ENCODE assay signal across 9 cellular contexts in the genomic region with DNA sequence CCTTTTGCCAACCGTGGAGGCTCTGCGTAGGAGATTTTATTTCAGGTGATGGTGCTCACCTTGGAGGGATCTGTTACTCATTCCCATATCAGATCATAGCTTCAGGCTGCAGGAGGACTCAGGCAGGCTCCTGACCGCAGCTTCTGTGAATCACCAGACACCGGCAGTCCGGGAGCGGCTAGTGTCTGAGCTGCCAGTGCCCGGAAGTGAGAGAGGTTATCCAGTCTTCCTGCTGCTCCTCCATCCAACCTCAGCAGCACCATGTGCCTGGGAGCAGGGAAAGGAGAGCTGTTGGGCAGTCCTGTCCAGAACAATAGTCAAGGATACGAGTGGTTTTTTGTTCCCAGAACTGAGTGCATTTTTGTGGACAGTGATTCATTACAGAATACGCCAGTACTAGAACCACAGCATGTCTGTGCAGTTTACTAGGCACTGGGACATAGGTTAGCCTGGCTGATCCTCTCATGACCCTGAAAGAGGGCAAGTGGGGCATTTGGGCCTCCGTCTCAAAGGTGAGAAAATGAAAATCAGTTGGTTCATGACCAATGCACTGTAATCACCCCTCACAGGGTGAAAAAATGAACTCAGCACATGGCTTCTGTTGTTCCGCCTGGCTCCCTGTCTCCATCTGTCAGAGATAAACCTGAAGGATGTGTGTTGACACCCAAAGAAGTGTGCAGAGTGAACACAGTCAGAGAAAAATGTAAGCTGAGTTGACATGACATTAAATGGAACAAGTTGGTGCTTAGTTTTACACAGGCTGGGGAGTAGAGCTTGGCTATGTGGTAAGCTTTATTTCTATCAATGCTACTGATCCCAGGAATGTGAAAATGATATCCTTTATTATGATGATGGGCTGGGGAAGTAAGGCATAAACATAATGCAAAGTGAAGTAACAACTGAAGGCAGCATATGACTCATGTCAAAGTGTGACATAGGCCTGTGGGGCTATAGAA. TPM values are rescaled to one million over a fixed set of nuclear protein-coding genes. Genes with fewer than 3 reads are reported as not detected.
A peak's percentile ranks its signal among the peaks of the same experiment; 100 is the strongest.
DNase-seq lines count a peak whose midpoint lies in the region; ATAC-seq and TF ChIP-seq lines count a peak whose summit lies in the region.
"Had no signal": no experiment of that assay in that cellular context is flagged by ENCODE, and none has a peak within 500 bp of the region (broad histone marks: within the 10 kb centered on the region; RNA-seq: fewer than 3 reads in every experiment).

No MANE protein-coding gene starts in this region.

- intact Hi-C loops in adrenal gland (cut with DNase I) = no loop called here

- TF ChIP-seq CTCF in HFF-Myc (IDR thresholded peaks at IDR 0.05; ENCODE audit: low read depth, low read length, missing control alignments) = no peak
- TF ChIP-seq CTCF in adrenal gland (IDR thresholded peaks at IDR 0.05) = no peak
- no peak for TF ChIP-seq CTCF in right atrium auricular region (IDR thresholded peaks at IDR 0.05)
- TF ChIP-seq CTCF in thoracic aorta (IDR thresholded peaks at IDR 0.05) = no peak

- H3K4me1 ChIP-seq in adrenal gland (replicated peaks in 1 of 2) (peaks cover 35 to 40% of the 10 kb centered on the region in 2 donors), right atrium auricular region (peaks cover 0 to 51% of the 10 kb centered on the region in 2 donors), thoracic aorta (ENCODE audit: control insufficient read depth in 1 of 2, low read depth in 2 of 2) (peaks cover 0 to 4% of the 10 kb centered on the region in 2 donors)

- TF ChIP-seq POLR2A in adrenal gland (IDR thresholded peaks at IDR 0.05) = peak in 1 of 2 donors; percentile 64

- ATAC-seq in thoracic aorta (ENCODE audit: insufficient number of reproducible peaks, low FRiP score, low read depth) (peak; percentile 46), HG02885 (IDR thresholded peaks at IDR 0.05; ENCODE audit: poor library complexity, unreplicated experiment) (no peak), HG02759 (IDR thresholded peaks at IDR 0.05; ENCODE audit: unreplicated experiment) (no peak), HG03439 (IDR thresholded peaks at IDR 0.05; ENCODE audit: unreplicated experiment) (no peak)

- WGBS in adrenal gland, 4 donors = 24 to 37% (median 34%) methylated on average over 8 to 11 of the region's 11 CpGs

- H3K9me3 ChIP-seq in adrenal gland (replicated peaks in 1 of 3) = no peaks in the 10 kb centered on the region
- no peaks in the 10 kb centered on the region for H3K9me3 ChIP-seq in right atrium auricular region
- H3K9me3 ChIP-seq in thoracic aorta = no peaks in the 10 kb centered on the region

- no peaks in the 10 kb centered on the region for H3K36me3 ChIP-seq in adrenal gland (replicated peaks in 1 of 2)
- no peaks in the 10 kb centered on the region for H3K36me3 ChIP-seq in right atrium auricular region
- H3K36me3 ChIP-seq in thoracic aorta = no peaks in the 10 kb centered on the region

- DNase-seq in HFF-Myc (ENCODE audit: extremely low read depth, low read depth) (peak; percentile 94), adrenal gland (peak; percentile 76 to 94 (median 90)), right atrium auricular region (ENCODE audit: low spot score) (peak; percentile 50), thoracic aorta (ENCODE audit: low spot score) (no peak)
- DNase-seq: activated naive CD4-positive, alpha-beta T cell treated with anti-CD3 and anti-CD28 coated beads, Interleukin-2, amount 50 U/mL, for 16 hours; stimulated activated CD4-positive, alpha-beta T cell treated with anti-CD3 and anti-CD28 coated beads, Interleukin-15, amount 100 ng/mL, for 24 hours had no signal

- H3K27me3 ChIP-seq in adrenal gland = no peaks in the 10 kb centered on the region
- no peaks in the 10 kb centered on the region for H3K27me3 ChIP-seq in right atrium auricular region
- H3K27me3 ChIP-seq in thoracic aorta (replicated peaks; ENCODE audit: insufficient read depth) = no peaks in the 10 kb centered on the region

- no peak overlapping the region for H3K4me3 ChIP-seq in HFF-Myc (replicated peaks; ENCODE audit: low read depth, low read length)
- no peak overlapping the region for H3K4me3 ChIP-seq in adrenal gland
- H3K4me3 ChIP-seq in right atrium auricular region = no peak overlapping the region
- H3K4me3 ChIP-seq in thoracic aorta = no peak overlapping the region

- H3K27ac ChIP-seq in adrenal gland (peak overlapping the region in 4 of 5 donors; percentile 33 to 92 (median 77)), right atrium auricular region (peak overlapping the region; percentile 6 to 51), thoracic aorta (no peak overlapping the region)

RNA-seq across cellular contexts. Expression of a gene that starts 12.2 kb away (rescaled TPM):
- 10 to 100 TPM; 35.5 to 84.6 (median 46.8) TPM for total RNA-seq in adrenal gland
- 10 to 100 TPM; 55.3 to 87.9 (median 68.7) TPM for polyA plus RNA-seq in adrenal gland
- total RNA-seq in right atrium auricular region = 100 to 1,000 TPM in 1 of 2 donors, 10 to 100 TPM in 1; 66.0 to 114 TPM
- 10 to 100 TPM; 19.8 to 24.9 TPM for total RNA-seq in thoracic aorta

Comparison
In these comparisons a context has a peak if more than half of its experiments do, and no peak if none do; other contexts are left out.
1. H3K27ac ChIP-seq: peak in adrenal gland (4 of 5) and right atrium auricular region (2 of 2); none in thoracic aorta (0 of 2).